1 cellular context compared by ENCODE assay signal in the genomic region with DNA sequence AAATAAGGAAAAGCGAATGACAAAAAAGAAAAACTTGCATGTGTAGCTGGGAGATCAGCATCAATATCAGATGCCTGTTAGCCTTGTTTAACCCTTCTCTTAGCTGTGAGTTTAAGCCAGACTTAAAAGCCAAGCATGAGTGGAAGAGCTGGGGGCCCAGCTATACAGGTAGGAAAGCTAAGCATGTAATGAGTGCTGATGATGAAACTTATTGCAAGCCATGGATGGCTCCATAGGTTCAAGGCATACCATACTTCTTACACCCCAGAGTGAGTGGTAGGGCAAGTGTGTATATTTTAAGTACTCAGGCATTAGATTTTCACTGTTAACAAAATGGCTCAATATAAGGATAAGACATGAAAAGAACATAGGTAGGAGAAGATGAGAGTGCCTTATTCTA.
TF ChIP-seq lines count a peak whose summit lies in the region.

No MANE protein-coding gene starts in this region.

TF ChIP-seq in GM23338, 12 proteins besides CTCF, POLR2A, EP300 and RAD21 (continued from another document):
- TF ChIP-seq ZNF462 (CRISPR knock-in tag; IDR thresholded peaks at IDR 0.05) (no peak), EZH2 (IDR thresholded peaks at IDR 0.05; ENCODE audit: low read depth, unreplicated experiment) (no peak), STAT1 (IDR thresholded peaks at IDR 0.05; ENCODE audit: unreplicated experiment) (no peak), CREB1 (CRISPR knock-in tag; IDR thresholded peaks at IDR 0.05; ENCODE audit: low read depth) (no peak), ZNF114 (CRISPR knock-in tag; IDR thresholded peaks at IDR 0.05) (no peak)
TF ChIP-seq in GM23338: peak in this region for 0.
